Comparison of ENCODE assay signal across 24 cellular contexts in the genomic region with DNA sequence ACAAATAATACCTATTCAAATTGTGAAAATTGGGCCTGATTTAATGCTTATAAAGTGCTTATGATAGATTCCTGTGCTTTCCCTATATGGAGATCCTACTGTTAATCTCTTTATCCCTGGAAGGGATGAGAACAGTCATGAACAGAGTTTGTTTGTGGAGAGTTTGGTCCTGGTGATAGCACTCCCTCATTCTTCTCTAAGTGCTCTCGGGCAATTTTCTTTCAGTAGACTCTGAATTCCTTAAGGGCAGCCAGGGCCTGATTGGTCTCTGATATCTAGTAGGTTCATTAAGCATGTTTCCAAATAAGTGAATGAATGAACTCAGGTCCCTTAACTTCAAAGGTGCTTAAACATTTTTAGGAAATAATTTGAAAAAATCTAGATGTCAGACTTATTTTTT.
"Had no signal": no experiment of that assay in that cellular context is flagged by ENCODE, and none has a peak within 500 bp of the region (broad histone marks: within the 10 kb centered on the region; RNA-seq: fewer than 3 reads in every experiment).

No MANE protein-coding gene starts in this region.

- ATAC-seq: activated CD4-positive, CD25-positive, alpha-beta regulatory T cell treated with anti-CD3 and anti-CD28 coated beads, Interleukin-2, amount 50 U/mL, for 24 hours; activated CD8-positive, alpha-beta T cell treated with anti-CD3 and anti-CD28 coated beads for 36 hours; activated T-cell treated with anti-CD3 and anti-CD28 coated beads, Interleukin-2, amount 50 U/mL, for 72 hours; K562 had no signal

- H3K27me3 ChIP-seq: Peyer's patch, SJSA1 had no signal

- H3K36me3 Mint-ChIP-seq: activated naive CD4-positive, alpha-beta T cell treated with anti-CD3 and anti-CD28 coated beads, Interleukin-2, amount 10 ng/mL, durations not matched to agents 7 days and 5 days; activated naive CD8-positive, alpha-beta T cell treated with anti-CD3 and anti-CD28 coated beads for 36 hours had no signal

- H3K36me3 ChIP-seq: Peyer's patch, SJSA1 had no signal

- DNase-seq: activated CD4-positive, alpha-beta T cell treated with anti-CD3 and anti-CD28 coated beads for 4 hours; activated CD8-positive, alpha-beta memory T cell treated with anti-CD3 and anti-CD28 coated beads, Interleukin-2, amount 50 U/mL, for 4 hours; activated CD8-positive, alpha-beta T cell treated with anti-CD3 and anti-CD28 coated beads for 36 hours; activated gamma-delta T cell treated with Interleukin-2 at 50 U/mL for 16 hours; activated naive CD4-positive, alpha-beta T cell treated with anti-CD3 and anti-CD28 coated beads, Interleukin-2, amount 10 ng/mL, durations not matched to agents 7 days and 5 days; activated naive CD8-positive, alpha-beta T cell treated with anti-CD3 and anti-CD28 coated beads for 36 hours; activated T-cell treated with anti-CD3 and anti-CD28 coated beads, Interleukin-2, amount 50 U/mL, for 72 hours; caudate nucleus; Karpas-422; NCI-H1092; NCI-H1417; NCI-H2029; NCI-H2107; NCI-H2171 treated with DMSO at 0.1 percent for 48 hours; NCI-H226; NCI-H526; NCI-H774; Peyer's patch; SHP77 had no signal

- H3K27me3 Mint-ChIP-seq: activated naive CD8-positive, alpha-beta T cell treated with anti-CD3 and anti-CD28 coated beads for 36 hours had no signal

- H3K4me1 ChIP-seq: Peyer's patch, SJSA1 had no signal

- H3K4me1 Mint-ChIP-seq: activated naive CD4-positive, alpha-beta T cell treated with anti-CD3 and anti-CD28 coated beads, Interleukin-2, amount 10 ng/mL, durations not matched to agents 7 days and 5 days; activated naive CD8-positive, alpha-beta T cell treated with anti-CD3 and anti-CD28 coated beads for 36 hours had no signal

- H3K27ac ChIP-seq: Peyer's patch, SJSA1 had no signal

- H3K4me3 Mint-ChIP-seq: activated CD8-positive, alpha-beta T cell treated with anti-CD3 and anti-CD28 coated beads for 36 hours; activated naive CD4-positive, alpha-beta T cell treated with anti-CD3 and anti-CD28 coated beads, Interleukin-2, amount 10 ng/mL, durations not matched to agents 7 days and 5 days; activated naive CD8-positive, alpha-beta T cell treated with anti-CD3 and anti-CD28 coated beads for 36 hours; activated T-cell treated with anti-CD3 and anti-CD28 coated beads, Interleukin-2, amount 50 U/mL, for 72 hours; T-helper 1 cell treated with Interleukin-12 subunit alpha and Interleukin-12 subunit beta and Interleukin-4 antibody, amounts not matched to agents 30 μg/mL and 1 μg/mL, for 36 hours had no signal

- H3K27ac Mint-ChIP-seq: activated CD8-positive, alpha-beta T cell treated with anti-CD3 and anti-CD28 coated beads for 36 hours; activated naive CD4-positive, alpha-beta T cell treated with anti-CD3 and anti-CD28 coated beads, Interleukin-2, amount 10 ng/mL, durations not matched to agents 7 days and 5 days; activated naive CD8-positive, alpha-beta T cell treated with anti-CD3 and anti-CD28 coated beads for 36 hours; activated T-cell treated with anti-CD3 and anti-CD28 coated beads, Interleukin-2, amount 50 U/mL, for 72 hours; activated T-helper 2 cell treated with anti-CD3 and anti-CD28 coated beads, Interferon-gamma antibody, Interleukin-2, Interleukin-4, amounts not matched to agents 10 μg/mL and 5 μg/mL and 100 μg/mL, durations not matched to agents 14 hours and 24 hours and 36 hours; T-helper 1 cell treated with Interleukin-12 subunit alpha and Interleukin-12 subunit beta and Interleukin-4 antibody, amounts not matched to agents 30 μg/mL and 1 μg/mL, for 36 hours had no signal

- H3K4me3 ChIP-seq: K562, Peyer's patch, SJSA1 had no signal

- H3K9me3 ChIP-seq: Peyer's patch, SJSA1 had no signal

- H3K9me3 Mint-ChIP-seq: activated CD8-positive, alpha-beta T cell treated with anti-CD3 and anti-CD28 coated beads for 36 hours; activated naive CD4-positive, alpha-beta T cell treated with anti-CD3 and anti-CD28 coated beads, Interleukin-2, amount 10 ng/mL, durations not matched to agents 7 days and 5 days; activated naive CD8-positive, alpha-beta T cell treated with anti-CD3 and anti-CD28 coated beads for 36 hours; activated T-cell treated with anti-CD3 and anti-CD28 coated beads, Interleukin-2, amount 50 U/mL, for 72 hours; activated T-helper 2 cell treated with anti-CD3 and anti-CD28 coated beads, Interferon-gamma antibody, Interleukin-2, Interleukin-4, amounts not matched to agents 10 μg/mL and 5 μg/mL and 100 μg/mL, durations not matched to agents 14 hours and 24 hours and 36 hours; T-helper 1 cell treated with Interleukin-12 subunit alpha and Interleukin-12 subunit beta and Interleukin-4 antibody, amounts not matched to agents 30 μg/mL and 1 μg/mL, for 36 hours had no signal
